ENCODE assay signal across 10 cellular contexts in genomic region chr22:27331526-27332281, GRCh38.
A peak's percentile ranks its signal among the peaks of the same experiment; 100 is the strongest.
DNase-seq lines count a peak whose midpoint lies in the region; ATAC-seq, FAIRE-seq and TF ChIP-seq lines count a peak whose summit lies in the region.
"Had no signal": no experiment of that assay in that cellular context is flagged by ENCODE, and none has a peak within 500 bp of the region (broad histone marks: within the 10 kb centered on the region; RNA-seq: fewer than 3 reads in every experiment).

No MANE protein-coding gene starts in this region.

- no peak overlapping the region for H3K9ac ChIP-seq in H1 (replicated peaks in 1 of 4; ENCODE audit: extremely low read depth in 1 of 4, low read depth in 3 of 4, low read length in 3 of 4)

- no peak overlapping the region for H2AK5ac ChIP-seq in H1 (ENCODE audit: low read depth, low read length)

- no peak overlapping the region; a peak in 1 of 8 replicates for H3K4me3 ChIP-seq in H1 (ENCODE audit: extremely low read depth in 1 of 4, insufficient read depth in 2 of 4, low read depth in 3 of 4, low read length in 4 of 4)

- H3K4me2 ChIP-seq in H1 (ENCODE audit: insufficient read depth in 1 of 2, low read depth in 2 of 2, low read length in 2 of 2), result peak overlapping the region; percentile 40 to 47; a peak in 2 of 4 replicates

- H2BK5ac ChIP-seq in H1 (ENCODE audit: low read depth, low read length), result no peak overlapping the region

- TF ChIP-seq EP300 in H1 (IDR thresholded peaks at IDR 0.05; ENCODE audit: borderline replicate concordance in 1 of 2, low read depth in 2 of 2, low read length in 2 of 2), result no peak

- peak; percentile 59 to 81 (median 65) for TF ChIP-seq CTCF in H1 (IDR thresholded peaks at IDR 0.05; ENCODE audit: control extremely low read depth in 1 of 3, insufficient read depth in 1 of 3, low read depth in 1 of 3, low read length in 3 of 3)

- H3K27ac ChIP-seq in H1 (ENCODE audit: low read depth, low read length), result no peak overlapping the region
- H3K27ac ChIP-seq: neutrophil had no signal

- TF ChIP-seq POLR2A in H1 (IDR thresholded peaks at IDR 0.05; ENCODE audit: control extremely low read depth in 1 of 2, low read depth in 2 of 2, low read length in 2 of 2), result no peak

- POLR2A ChIA-PET in H1 (lab: Charles Lee; ENCODE audit: partially characterized antibody), result interaction anchor here (1.0 kb wide), 1 partner anchor 50 kb away, joined by 3 read pairs; no protein-coding TSS in a partner anchor

- no peak overlapping the region for H3K18ac ChIP-seq in H1 (ENCODE audit: extremely low read depth, low read length)

- H3K4me1 ChIP-seq in H1 (replicated peaks in 1 of 4; ENCODE audit: control insufficient read depth in 3 of 4, insufficient read depth in 4 of 4, low read length in 3 of 4), result peaks cover 2 to 8% (median 4%) of the 10 kb centered on the region in 4 experiments; a peak in 4 of 7 replicates

- no peaks in the 10 kb centered on the region for H3K36me3 ChIP-seq in H1 (ENCODE audit: control insufficient read depth in 2 of 4, insufficient read depth in 4 of 4, low read length in 3 of 4)
- H3K36me3 ChIP-seq: neutrophil had no signal

- H2BK20ac ChIP-seq in H1 (ENCODE audit: low read length), result no peak overlapping the region

- H3K79me1 ChIP-seq in H1 (ENCODE audit: low read depth, low read length), result no peaks in the 10 kb centered on the region

- no peak overlapping the region for H2BK120ac ChIP-seq in H1 (replicated peaks; ENCODE audit: low read depth, low read length)

- WGBS in H1 (ENCODE audit: extremely low coverage in 1 of 2, insufficient coverage in 1 of 2, insufficient read length in 1 of 2, insufficient replicate concordance in 2 of 2, low coverage in 1 of 2, low lambda C conversion rate in 2 of 2, missing lambda C conversion rate in 1 of 2), 2 experiments, result 61% methylated on average over 16 of the region's 16 CpGs; no CpG with 5 or more reads in 1 of the 2 experiments

- ATAC-seq in GM21515 (IDR thresholded peaks at IDR 0.05; ENCODE audit: unreplicated experiment) (no peak), GM19467 (IDR thresholded peaks at IDR 0.05; ENCODE audit: unreplicated experiment) (no peak)

- CTCF ChIA-PET in H1 (lab: Charles Lee; ENCODE audit: partially characterized antibody), result interaction anchor here (0.6 to 3.4 kb wide), 37 partner anchors 9 to 677 kb away, joined by 3 to 17 read pairs (median 3); no protein-coding TSS in a partner anchor

- peak; percentile 43 for DNase-seq in Ammon's horn (ENCODE audit: low spot score)
- DNase-seq in M059J (ENCODE audit: low read depth), result peak; percentile 28
- peak in 1 of 2 experiments; percentile 73 for DNase-seq in H1 (ENCODE audit: low read depth in 1 of 2, low spot score in 2 of 2)
- peak; percentile 44 for DNase-seq in mucosa of gallbladder (ENCODE audit: low spot score)
- no peak for DNase-seq in T1000 (lab: John Stamatoyannopoulos, UW)
- no peak for DNase-seq in T-helper 9 cell
- DNase-seq: activated B cell treated with CpG ODN at 0.5 μM for 24 hours had no signal

- no peaks in the 10 kb centered on the region for H3K79me2 ChIP-seq in H1 (ENCODE audit: control insufficient read depth in 1 of 2, insufficient read depth in 2 of 2, low read length in 2 of 2)

- H3K27me3 ChIP-seq in H1 (replicated peaks in 1 of 4; ENCODE audit: control insufficient read depth in 3 of 4, extremely low read depth in 1 of 4, insufficient read depth in 3 of 4, low read length in 3 of 4), result no peaks in the 10 kb centered on the region

- H4K8ac ChIP-seq in H1 (ENCODE audit: extremely low read depth, insufficient read depth, low read length), result no peak overlapping the region

- TF ChIP-seq RAD21 in H1 (IDR thresholded peaks at IDR 0.05 in 1 of 2, conservative IDR thresholded peaks at IDR 0.05 in 1 of 2; ENCODE audit: low read depth in 2 of 2, low read length in 2 of 2), result peak; percentile 68 to 83

- no peak overlapping the region for H4K5ac ChIP-seq in H1 (ENCODE audit: insufficient read length, low read depth, low read length)

- H3K4ac ChIP-seq in H1 (replicated peaks; ENCODE audit: insufficient read length, low read depth, low read length), result no peak overlapping the region

- H3K9me3 ChIP-seq in H1 (ENCODE audit: insufficient read depth in 2 of 2, low read depth in 1 of 2, low read length in 1 of 2), result no peaks in the 10 kb centered on the region
- H3K9me3 ChIP-seq: neutrophil had no signal

- FAIRE-seq in H1 (lab: Jason Lieb, UNC), result peak; percentile 28

- H3K23ac ChIP-seq in H1 (ENCODE audit: insufficient read length), result no peak overlapping the region

- no peaks in the 10 kb centered on the region for H4K20me1 ChIP-seq in H1 (replicated peaks in 1 of 2; ENCODE audit: control insufficient read depth in 1 of 2, insufficient read depth in 2 of 2, low read length in 2 of 2)

- H2AFZ ChIP-seq in H1 (ENCODE audit: low read length), result peak overlapping the region; percentile 56

- H3K14ac ChIP-seq in H1 (ENCODE audit: insufficient read length), result no peak overlapping the region

- H3K23me2 ChIP-seq in H1 (ENCODE audit: low read depth, low read length), result no peaks in the 10 kb centered on the region

- H2BK15ac ChIP-seq in H1 (ENCODE audit: low read length), result no peak overlapping the region

- no peak overlapping the region for H3K56ac ChIP-seq in H1 (replicated peaks; ENCODE audit: insufficient read length, low read depth, low read length)

- no peak overlapping the region for H4K91ac ChIP-seq in H1 (replicated peaks; ENCODE audit: insufficient read length, low read length)

- no peak overlapping the region; the same call in 1 of the 2 replicates for H2BK12ac ChIP-seq in H1 (ENCODE audit: low read depth, low read length)

TF ChIP-seq in H1, 55 proteins besides CTCF, POLR2A, EP300 and RAD21:
- TF ChIP-seq CEBPB (IDR thresholded peaks at IDR 0.05; ENCODE audit: low read depth, low read length) (no peak), MAX (IDR thresholded peaks at IDR 0.05) (peak; percentile 33; the same call in 1 of the 2 replicates)

Comparison
In these comparisons a context has a peak if more than half of its experiments do, and no peak if none do; other contexts are left out.
1. DNase-seq: peak in Ammon's horn (single experiment), M059J (single experiment) and mucosa of gallbladder (single experiment); none in T1000 (single experiment) and T-helper 9 cell (single experiment).